Comparison of ENCODE assay signal across 1 cellular context in the genomic region with DNA sequence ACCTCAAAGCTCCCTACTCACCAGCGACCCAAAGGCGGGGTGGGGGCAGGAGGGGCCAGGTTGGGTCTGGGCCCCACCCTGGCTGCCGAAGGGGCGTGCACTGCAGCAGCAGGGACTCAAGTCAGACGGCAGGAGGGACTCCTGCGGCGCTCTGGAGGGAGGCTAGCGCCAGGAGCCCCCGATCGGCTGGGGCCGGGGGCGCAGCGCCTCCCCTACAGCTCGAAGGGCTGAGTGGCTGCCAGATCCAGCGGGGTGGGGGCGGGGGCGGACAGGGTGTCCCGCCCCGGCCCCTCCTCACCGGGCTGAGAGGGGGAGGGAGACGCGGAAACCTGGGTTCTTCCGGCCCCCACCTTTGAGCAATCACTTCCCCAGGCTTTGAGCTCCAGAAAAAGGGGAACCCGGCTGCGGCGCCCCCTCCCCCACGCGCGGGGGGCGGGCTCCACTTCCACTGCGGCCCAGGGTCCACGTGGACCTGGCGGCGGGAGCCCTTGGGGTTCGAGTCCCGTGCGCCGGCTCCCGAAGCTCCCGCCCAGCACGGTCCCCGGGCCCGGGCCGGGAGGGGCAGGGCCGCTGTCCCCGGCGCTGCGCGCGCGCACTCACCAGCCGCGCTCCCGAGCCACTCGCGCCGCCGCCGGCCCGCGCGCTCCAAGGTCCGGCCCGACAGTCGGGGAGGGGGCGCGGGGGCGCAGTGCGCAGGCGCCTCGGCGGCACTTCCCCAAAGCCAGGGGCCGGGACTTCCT.
TF ChIP-seq lines count a peak whose summit lies in the region.

A gene with protein sequence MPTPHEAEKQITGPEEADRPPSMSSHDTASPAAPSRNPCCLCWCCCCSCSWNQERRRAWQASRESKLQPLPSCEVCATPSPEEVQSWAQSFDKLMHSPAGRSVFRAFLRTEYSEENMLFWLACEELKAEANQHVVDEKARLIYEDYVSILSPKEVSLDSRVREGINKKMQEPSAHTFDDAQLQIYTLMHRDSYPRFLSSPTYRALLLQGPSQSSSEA (minus strand): TSS at position 246 of the 740 bp plus-strand sequence. CDS start 2,632 bp downstream, outside the sequence.

TF ChIP-seq in liver, 16 proteins besides CTCF, POLR2A, EP300 and RAD21 (continued from another document):
- TF ChIP-seq, protein P1, sequence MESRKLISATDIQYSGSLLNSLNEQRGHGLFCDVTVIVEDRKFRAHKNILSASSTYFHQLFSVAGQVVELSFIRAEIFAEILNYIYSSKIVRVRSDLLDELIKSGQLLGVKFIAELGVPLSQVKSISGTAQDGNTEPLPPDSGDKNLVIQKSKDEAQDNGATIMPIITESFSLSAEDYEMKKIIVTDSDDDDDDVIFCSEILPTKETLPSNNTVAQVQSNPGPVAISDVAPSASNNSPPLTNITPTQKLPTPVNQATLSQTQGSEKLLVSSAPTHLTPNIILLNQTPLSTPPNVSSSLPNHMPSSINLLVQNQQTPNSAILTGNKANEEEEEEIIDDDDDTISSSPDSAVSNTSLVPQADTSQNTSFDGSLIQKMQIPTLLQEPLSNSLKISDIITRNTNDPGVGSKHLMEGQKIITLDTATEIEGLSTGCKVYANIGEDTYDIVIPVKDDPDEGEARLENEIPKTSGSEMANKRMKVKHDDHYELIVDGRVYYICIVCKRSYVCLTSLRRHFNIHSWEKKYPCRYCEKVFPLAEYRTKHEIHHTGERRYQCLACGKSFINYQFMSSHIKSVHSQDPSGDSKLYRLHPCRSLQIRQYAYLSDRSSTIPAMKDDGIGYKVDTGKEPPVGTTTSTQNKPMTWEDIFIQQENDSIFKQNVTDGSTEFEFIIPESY (IDR thresholded peaks at IDR 0.05) = no peak
- no peak for TF ChIP-seq FOXA1 (IDR thresholded peaks at IDR 0.05)
- TF ChIP-seq HNF4A (conservative IDR thresholded peaks at IDR 0.05) = no peak
- TF ChIP-seq, protein P2, sequence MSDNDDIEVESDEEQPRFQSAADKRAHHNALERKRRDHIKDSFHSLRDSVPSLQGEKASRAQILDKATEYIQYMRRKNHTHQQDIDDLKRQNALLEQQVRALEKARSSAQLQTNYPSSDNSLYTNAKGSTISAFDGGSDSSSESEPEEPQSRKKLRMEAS (IDR thresholded peaks at IDR 0.05) = no peak
- TF ChIP-seq TAF1 (conservative IDR thresholded peaks at IDR 0.05) = no peak
- no peak for TF ChIP-seq FOXA2 (IDR thresholded peaks at IDR 0.05)
- TF ChIP-seq JUND (IDR thresholded peaks at IDR 0.05) = no peak
TF ChIP-seq in liver: peak in this region for 0.
